ENCODE assay signal across 16 cellular contexts in genomic region chr18:73462092-73462491, GRCh38.
DNase-seq lines count a peak whose midpoint lies in the region; ATAC-seq and TF ChIP-seq lines count a peak whose summit lies in the region.
"Had no signal": no experiment of that assay in that cellular context is flagged by ENCODE, and none has a peak within 500 bp of the region (broad histone marks: within the 10 kb centered on the region; RNA-seq: fewer than 3 reads in every experiment).

No MANE protein-coding gene starts in this region.

- H3K4me3 ChIP-seq in PC-3 (ENCODE audit: low read length) (no peak overlapping the region), fibroblast of mammary gland (ENCODE audit: control insufficient read depth, low read depth, low read length) (no peak overlapping the region), retinal pigment epithelial cell (ENCODE audit: low read length) (no peak overlapping the region)
- H3K4me3 ChIP-seq: A549, dorsolateral prefrontal cortex, heart right ventricle had no signal

- no peaks in the 10 kb centered on the region for H4K20me1 ChIP-seq in PC-3 (ENCODE audit: low read length)

- H3K9me2 ChIP-seq in PC-3 (replicated peaks; ENCODE audit: low read length) = 0 out of 2 replicates have a peak, but pooled peaks cover 3% of the 10 kb centered on the region

- BruUV-seq in PC-3 (replicated peaks; lab: Mats Ljungman, UMichigan) = no TSS peak

- H3F3A ChIP-seq in PC-3 (ENCODE audit: low read length, unreplicated experiment) = no peaks in the 10 kb centered on the region

- POLR2A ChIA-PET in PC-3 (lab: Charles Lee; ENCODE audit: unreplicated experiment) = no interaction called here

- H3K79me2 ChIP-seq in PC-3 (ENCODE audit: low read length) = no peaks in the 10 kb centered on the region

- no peaks in the 10 kb centered on the region for H3K4me1 ChIP-seq in PC-3 (ENCODE audit: insufficient read depth, low read length)
- H3K4me1 ChIP-seq: A549 had no signal

- H3K9me3 ChIP-seq in PC-3 (ENCODE audit: low read length) = no peaks in the 10 kb centered on the region
- H3K9me3 ChIP-seq: A549, heart right ventricle had no signal

- H2AFZ ChIP-seq in PC-3 (ENCODE audit: low read length) = no peak overlapping the region

- ATAC-seq in PC-3 (peak; percentile 46; the same call in 1 of the 2 replicates), HG03108 (IDR thresholded peaks at IDR 0.05; ENCODE audit: unreplicated experiment) (no peak)
- ATAC-seq: A549 had no signal

- intact Hi-C loops in PC-3 (cut with micrococcal nuclease) = no loop called here

- H3K9ac ChIP-seq in PC-3 (ENCODE audit: low read length) = no peak overlapping the region

- DNase-seq in NCI-H146 (lab: John Stamatoyannopoulos, UW) (peak; percentile 32), NCI-H146 treated with DMSO at 0.1 percent for 48 hours (lab: John Stamatoyannopoulos, UW; ENCODE audit: unreplicated experiment) (no peak), PC-3 (peak; percentile 23), fibroblast of mammary gland (ENCODE audit: low read depth) (peak; percentile 89), retinal pigment epithelial cell (ENCODE audit: low read depth) (peak; percentile 68), DMS79 treated with DMSO at 0.1 percent for 48 hours (lab: John Stamatoyannopoulos, UW) (no peak), T-helper 2 cell (no peak)
- DNase-seq: activated CD4-positive, alpha-beta memory T cell treated with anti-CD3 and anti-CD28 coated beads for 36 hours; activated gamma-delta T cell; mesendoderm; NK-92 treated with Interleukin-12 subunit alpha and Interleukin-12 subunit beta, amount 100 ng/mL, for 24 hours; T-helper 1 cell had no signal

- CTCF ChIA-PET in PC-3 (lab: Charles Lee) = no interaction called here

- no peak overlapping the region for H3K4me2 ChIP-seq in PC-3 (ENCODE audit: low read length)
- H3K4me2 ChIP-seq: A549 had no signal

- TF ChIP-seq CTCF in PC-3 (conservative IDR thresholded peaks at IDR 0.05; ENCODE audit: low read depth, low read length) = no peak
- TF ChIP-seq CTCF in fibroblast of mammary gland (conservative IDR thresholded peaks at IDR 0.05; ENCODE audit: control insufficient read depth, insufficient read depth, low read depth, low read length) = no peak
- no peak for TF ChIP-seq CTCF in retinal pigment epithelial cell (conservative IDR thresholded peaks at IDR 0.05; ENCODE audit: low read depth, low read length)

- no peaks in the 10 kb centered on the region for H3K36me3 ChIP-seq in PC-3 (ENCODE audit: low read depth, low read length)
- H3K36me3 ChIP-seq: heart right ventricle had no signal

- no peaks in the 10 kb centered on the region for H3K27me3 ChIP-seq in PC-3 (ENCODE audit: low read length)
- H3K27me3 ChIP-seq: dorsolateral prefrontal cortex, heart right ventricle had no signal

- H3K27ac ChIP-seq in PC-3 (ENCODE audit: low read length) = no peak overlapping the region
- H3K27ac ChIP-seq: A549 had no signal

Comparison
In these comparisons a context has a peak if more than half of its experiments do, and no peak if none do; other contexts are left out.
1. DNase-seq: peak in NCI-H146 (single experiment), PC-3 (single experiment), fibroblast of mammary gland (single experiment) and retinal pigment epithelial cell (single experiment); none in NCI-H146 treated with DMSO at 0.1 percent for 48 hours (single experiment), DMS79 treated with DMSO at 0.1 percent for 48 hours (single experiment) and T-helper 2 cell (0 of 5).